In genomic region chr5:59055745-59056448, GRCh38 we compare ENCODE assay signal across 16 cellular contexts.
DNase-seq lines count a peak whose midpoint lies in the region; ATAC-seq, FAIRE-seq and TF ChIP-seq lines count a peak whose summit lies in the region.
"Had no signal": no experiment of that assay in that cellular context is flagged by ENCODE, and none has a peak within 500 bp of the region (broad histone marks: within the 10 kb centered on the region; RNA-seq: fewer than 3 reads in every experiment).

No MANE protein-coding gene starts in this region.

- H3K9me2 ChIP-seq in PC-3 (replicated peaks; ENCODE audit: low read length): no peaks in the 10 kb centered on the region

- H3K9me1 ChIP-seq in endothelial cell of umbilical vein (replicated peaks; ENCODE audit: control insufficient read depth, extremely low read depth, insufficient read depth, low read length): no peaks in the 10 kb centered on the region

- FAIRE-seq in endothelial cell of umbilical vein (lab: Jason Lieb, UNC): peak; percentile 33
- FAIRE-seq: GM12878, K562 had no signal

- H4K20me1 ChIP-seq in PC-3 (ENCODE audit: low read length): no peaks in the 10 kb centered on the region
- peaks cover 4% of the 10 kb centered on the region for H4K20me1 ChIP-seq in endothelial cell of umbilical vein (replicated peaks; ENCODE audit: control insufficient read depth, extremely low read depth, insufficient read depth, low read length)
- H4K20me1 ChIP-seq: BLaER1 had no signal

- H3K79me2 ChIP-seq in PC-3 (ENCODE audit: low read length) (no peaks in the 10 kb centered on the region), endothelial cell of umbilical vein (ENCODE audit: control insufficient read depth, insufficient read depth, low read length) (no peaks in the 10 kb centered on the region)

- no peak overlapping the region for H3K4me3 ChIP-seq in PC-3 (ENCODE audit: low read length)
- no peak overlapping the region for H3K4me3 ChIP-seq in endothelial cell of umbilical vein (replicated peaks in 1 of 3; ENCODE audit: insufficient read depth in 1 of 3, low read depth in 1 of 3, low read length in 3 of 3)
- H3K4me3 ChIP-seq: BLaER1, GM12878, GM23338, K562 had no signal

- ATAC-seq in PC-3 (peak; percentile 29; the same call in 1 of the 2 replicates), HG02870 (IDR thresholded peaks at IDR 0.05; ENCODE audit: unreplicated experiment) (no peak)
- ATAC-seq: GM12878, GM23338, K562 had no signal

- dilution Hi-C loops in endothelial cell of umbilical vein (cut with MboI; ENCODE audit: extremely low pct_ligation_motif_present, low sequenced_read_pairs): no loop called here

- H3K27ac ChIP-seq in PC-3 (ENCODE audit: low read length) (peak overlapping the region; percentile 41), endothelial cell of umbilical vein (ENCODE audit: insufficient read depth, low read depth, low read length) (no peak overlapping the region)
- H3K27ac ChIP-seq: 22Rv1, BLaER1 had no signal

- peak; percentile 22 for DNase-seq in SIG-M5 treated with dmso at 0.1 percent for 504 hours (lab: John Stamatoyannopoulos, UW; ENCODE audit: unreplicated experiment)
- no peak for DNase-seq in SIG-M5 (lab: John Stamatoyannopoulos, UW)
- DNase-seq in PC-3: peak; percentile 43
- DNase-seq in endothelial cell of umbilical vein (ENCODE audit: low read depth, low spot score): no peak
- no peak for DNase-seq in NCI-H1417 (lab: John Stamatoyannopoulos, UW)
- no peak for DNase-seq in LoVo (ENCODE audit: low spot score)
- DNase-seq: AML-193; CD8-positive, alpha-beta memory T cell; DMS 273 treated with DMSO at 0.1 percent for 48 hours; H7 had no signal

- intact Hi-C loops in PC-3 (cut with micrococcal nuclease): no loop called here
- intact Hi-C loops in endothelial cell of umbilical vein (cut with micrococcal nuclease): no loop called here

- H3K4me2 ChIP-seq in PC-3 (ENCODE audit: low read length) (peak overlapping the region; percentile 5; the same call in 1 of the 2 replicates), endothelial cell of umbilical vein (ENCODE audit: insufficient read depth, low read length) (no peak overlapping the region)
- H3K4me2 ChIP-seq: BLaER1, GM23338 had no signal

- H3K27me3 ChIP-seq in PC-3 (ENCODE audit: low read length) (no peaks in the 10 kb centered on the region), endothelial cell of umbilical vein (ENCODE audit: control insufficient read depth in 2 of 2, insufficient read depth in 2 of 2, low read length in 2 of 2) (no peaks in the 10 kb centered on the region)
- H3K27me3 ChIP-seq: BLaER1 had no signal

- H3K4me1 ChIP-seq in PC-3 (ENCODE audit: insufficient read depth, low read length) (peaks cover 14% of the 10 kb centered on the region), endothelial cell of umbilical vein (ENCODE audit: control insufficient read depth, extremely low read depth, insufficient read depth, low read length) (no peaks in the 10 kb centered on the region)
- H3K4me1 ChIP-seq: BLaER1 had no signal

- POLR2A ChIA-PET in PC-3 (lab: Charles Lee; ENCODE audit: unreplicated experiment) (no interaction called here), endothelial cell of umbilical vein (lab: Charles Lee) (no interaction called here)

- H2AFZ ChIP-seq in PC-3 (ENCODE audit: low read length) (0 out of 2 replicates have a peak overlapping the region, but pooled peaks have one; percentile 6), endothelial cell of umbilical vein (ENCODE audit: low read depth, low read length) (no peak overlapping the region)
- H2AFZ ChIP-seq: GM23338 had no signal

- no peak for TF ChIP-seq POLR2A in endothelial cell of umbilical vein (IDR thresholded peaks at IDR 0.05; ENCODE audit: low read depth, low read length)

- TF ChIP-seq CTCF in PC-3 (conservative IDR thresholded peaks at IDR 0.05; ENCODE audit: low read depth, low read length): no peak
- TF ChIP-seq CTCF in endothelial cell of umbilical vein (IDR thresholded peaks at IDR 0.05; ENCODE audit: extremely low read depth in 1 of 2, insufficient read depth in 1 of 2, low read depth in 1 of 2, low read length in 2 of 2): no peak

- no peaks in the 10 kb centered on the region for H3K9me3 ChIP-seq in PC-3 (ENCODE audit: low read length)
- H3K9me3 ChIP-seq in endothelial cell of umbilical vein (replicated peaks; ENCODE audit: control insufficient read depth, insufficient read depth, low read length): no peaks in the 10 kb centered on the region
- H3K9me3 ChIP-seq: BLaER1 had no signal

- H3K9ac ChIP-seq in PC-3 (ENCODE audit: low read length) (no peak overlapping the region), endothelial cell of umbilical vein (replicated peaks; ENCODE audit: extremely low read depth, insufficient read depth, low read length) (no peak overlapping the region)
- H3K9ac ChIP-seq: BLaER1 had no signal

- BruUV-seq in PC-3 (replicated peaks; lab: Mats Ljungman, UMichigan) (no TSS peak), endothelial cell of umbilical vein (replicated peaks; lab: Mats Ljungman, UMichigan) (no TSS peak)

- H3F3A ChIP-seq in PC-3 (ENCODE audit: low read length, unreplicated experiment): no peaks in the 10 kb centered on the region

- no peaks in the 10 kb centered on the region for H3K36me3 ChIP-seq in PC-3 (ENCODE audit: low read depth, low read length)
- H3K36me3 ChIP-seq in endothelial cell of umbilical vein (ENCODE audit: control insufficient read depth in 2 of 2, extremely low read depth in 1 of 2, insufficient read depth in 2 of 2, low read length in 2 of 2): no peaks in the 10 kb centered on the region
- H3K36me3 ChIP-seq: BLaER1 had no signal

- CTCF ChIA-PET in PC-3 (lab: Charles Lee): no interaction called here
- CTCF ChIA-PET in endothelial cell of umbilical vein (lab: Charles Lee): interaction anchor here (1.2 to 1.9 kb wide), 2 partner anchors 9 to 162 kb away, joined by 3 to 5 read pairs; no protein-coding TSS in a partner anchor

TF ChIP-seq in endothelial cell of umbilical vein, 7 proteins besides CTCF, POLR2A, EP300 and RAD21:
- no peak for TF ChIP-seq FOS (IDR thresholded peaks at IDR 0.05; ENCODE audit: borderline replicate concordance, insufficient read depth, low read length)
- TF ChIP-seq EZH2 (IDR thresholded peaks at IDR 0.05; ENCODE audit: borderline replicate concordance, low read depth, low read length, severe bottlenecking): no peak
- no peak for TF ChIP-seq JUN (IDR thresholded peaks at IDR 0.05; ENCODE audit: borderline replicate concordance, insufficient read depth, insufficient read length, low read depth)
- TF ChIP-seq GATA2 (IDR thresholded peaks at IDR 0.05; ENCODE audit: insufficient read depth, insufficient read length, low read depth, low read length): no peak
- no peak for TF ChIP-seq POLR2AphosphoS5 (IDR thresholded peaks at IDR 0.05; ENCODE audit: insufficient read depth, low read depth, low read length)
- TF ChIP-seq MYC (IDR thresholded peaks at IDR 0.05; ENCODE audit: low read depth, low read length): no peak
- no peak for TF ChIP-seq MAX (IDR thresholded peaks at IDR 0.05; ENCODE audit: insufficient read depth, insufficient read length)

Comparison
In these comparisons a context has a peak if more than half of its experiments do, and no peak if none do; other contexts are left out.
1. DNase-seq: peak in SIG-M5 treated with dmso at 0.1 percent for 504 hours (single experiment) and PC-3 (single experiment); none in SIG-M5 (single experiment), endothelial cell of umbilical vein (single experiment), NCI-H1417 (0 of 3) and LoVo (single experiment).